Comparison of ENCODE assay signal across 9 cellular contexts in the genomic region with DNA sequence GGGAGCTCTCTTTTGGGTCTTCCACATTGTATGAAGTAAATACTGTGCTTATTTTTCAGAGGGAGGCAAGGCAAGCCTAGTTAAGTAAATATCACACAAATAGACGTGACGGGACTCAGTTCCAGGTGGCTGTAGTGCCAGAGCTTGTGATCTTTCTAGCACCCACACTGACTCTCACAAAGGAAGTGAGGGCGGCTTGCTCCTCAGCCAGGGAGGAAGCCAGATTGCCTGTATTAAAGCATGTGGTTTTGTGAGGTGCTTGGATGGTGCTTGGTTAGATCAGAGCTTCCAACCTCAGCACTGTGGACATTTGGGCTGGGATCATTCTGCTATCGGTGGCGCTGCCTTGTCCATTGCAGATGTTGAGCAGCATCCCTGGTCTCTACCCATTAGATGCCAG.
A peak's percentile ranks its signal among the peaks of the same experiment; 100 is the strongest.
DNase-seq lines count a peak whose midpoint lies in the region; ATAC-seq and TF ChIP-seq lines count a peak whose summit lies in the region.
"Had no signal": no experiment of that assay in that cellular context is flagged by ENCODE, and none has a peak within 500 bp of the region (broad histone marks: within the 10 kb centered on the region; RNA-seq: fewer than 3 reads in every experiment).

No MANE protein-coding gene starts in this region.

- no peaks in the 10 kb centered on the region for H3K27me3 ChIP-seq in left ventricle myocardium inferior (ENCODE audit: low read depth)
- H3K27me3 ChIP-seq in heart right ventricle, result no peaks in the 10 kb centered on the region
- H3K27me3 ChIP-seq in stomach, result no peaks in the 10 kb centered on the region

- ATAC-seq in heart right ventricle (no peak), GM21723 (IDR thresholded peaks at IDR 0.05; ENCODE audit: unreplicated experiment) (peak; percentile 94), HG03432 (IDR thresholded peaks at IDR 0.05; ENCODE audit: unreplicated experiment) (peak; percentile 95)
- peak; percentile 46 for ATAC-seq in stimulated activated naive CD8-positive, alpha-beta T cell treated with anti-CD3 and anti-CD28 coated beads, Interleukin-15, Interleukin-2, amounts not matched to agents 100 U/mL and 50 U/mL, for 24 hours

- intact Hi-C loops in left ventricle myocardium inferior (cut with micrococcal nuclease), result no loop called here
- intact Hi-C loops in heart right ventricle (cut with DNase I), result loop anchor here in 1 of 10 donors (10.0 kb wide), 1 partner anchor 96 kb away; no protein-coding TSS in a partner anchor
- intact Hi-C loops in stomach (cut with DNase I; ENCODE audit: low total_unique reads), result no loop called here

- WGBS in heart right ventricle, 2 donors, result 81 to 92% methylated on average over 5 of the region's 5 CpGs
- 57 to 81% (median 68%) methylated on average over 5 of the region's 5 CpGs for WGBS in stomach, 5 donors

- H3K27ac ChIP-seq in left ventricle myocardium inferior (replicated peaks) (peak overlapping the region; percentile 3), heart right ventricle (peak overlapping the region in 2 of 10 donors; percentile 84 to 88), stomach (no peak overlapping the region)

- no peak for TF ChIP-seq EP300 in stomach (IDR thresholded peaks at IDR 0.05)

- H3K4me3 ChIP-seq in left ventricle myocardium inferior (no peak overlapping the region), heart right ventricle (no peak overlapping the region), stomach (no peak overlapping the region)

- TF ChIP-seq CTCF in left ventricle myocardium inferior (IDR thresholded peaks at IDR 0.05; ENCODE audit: borderline replicate concordance) (no peak), heart right ventricle (IDR thresholded peaks at IDR 0.05) (no peak), stomach (IDR thresholded peaks at IDR 0.05) (no peak)

- no peak for DNase-seq in left ventricle myocardium inferior
- DNase-seq in heart right ventricle, result no peak
- DNase-seq in stimulated activated naive CD8-positive, alpha-beta T cell treated with anti-CD3 and anti-CD28 coated beads, Interleukin-15, Interleukin-2, amounts not matched to agents 100 U/mL and 50 U/mL, for 24 hours, result no peak
- DNase-seq in NCI-H1105 (lab: John Stamatoyannopoulos, UW), result no peak
- no peak for DNase-seq in DMS 273 (lab: John Stamatoyannopoulos, UW; ENCODE audit: unreplicated experiment)
- no peak for DNase-seq in stomach
- DNase-seq: activated CD4-positive, CD25-positive, alpha-beta regulatory T cell treated with anti-CD3 and anti-CD28 coated beads, Interleukin-2, amount 50 U/mL, for 72 hours had no signal

- H3K4me1 ChIP-seq in left ventricle myocardium inferior (peaks cover 24% of the 10 kb centered on the region), heart right ventricle (peaks cover 0 to 34% (median 16%) of the 10 kb centered on the region in 9 donors), stomach (peaks cover 0 to 11% (median 5%) of the 10 kb centered on the region in 4 donors)

- no peaks in the 10 kb centered on the region for H3K9me3 ChIP-seq in left ventricle myocardium inferior (replicated peaks)
- no peaks in the 10 kb centered on the region for H3K9me3 ChIP-seq in heart right ventricle
- no peaks in the 10 kb centered on the region for H3K9me3 ChIP-seq in stomach

- no peak for TF ChIP-seq POLR2A in stomach (IDR thresholded peaks at IDR 0.05)

- H3K36me3 ChIP-seq in left ventricle myocardium inferior (no peaks in the 10 kb centered on the region), heart right ventricle (no peaks in the 10 kb centered on the region), stomach (no peaks in the 10 kb centered on the region)

Comparison
In these comparisons a context has a peak if more than half of its experiments do, and no peak if none do; other contexts are left out.
1. ATAC-seq: peak in GM21723 (single experiment), HG03432 (single experiment) and stimulated activated naive CD8-positive, alpha-beta T cell treated with anti-CD3 and anti-CD28 coated beads, Interleukin-15, Interleukin-2, amounts not matched to agents 100 U/mL and 50 U/mL, for 24 hours (single experiment); none in heart right ventricle (0 of 8).